Comparison of ENCODE assay signal across 8 cellular contexts in the genomic region with DNA sequence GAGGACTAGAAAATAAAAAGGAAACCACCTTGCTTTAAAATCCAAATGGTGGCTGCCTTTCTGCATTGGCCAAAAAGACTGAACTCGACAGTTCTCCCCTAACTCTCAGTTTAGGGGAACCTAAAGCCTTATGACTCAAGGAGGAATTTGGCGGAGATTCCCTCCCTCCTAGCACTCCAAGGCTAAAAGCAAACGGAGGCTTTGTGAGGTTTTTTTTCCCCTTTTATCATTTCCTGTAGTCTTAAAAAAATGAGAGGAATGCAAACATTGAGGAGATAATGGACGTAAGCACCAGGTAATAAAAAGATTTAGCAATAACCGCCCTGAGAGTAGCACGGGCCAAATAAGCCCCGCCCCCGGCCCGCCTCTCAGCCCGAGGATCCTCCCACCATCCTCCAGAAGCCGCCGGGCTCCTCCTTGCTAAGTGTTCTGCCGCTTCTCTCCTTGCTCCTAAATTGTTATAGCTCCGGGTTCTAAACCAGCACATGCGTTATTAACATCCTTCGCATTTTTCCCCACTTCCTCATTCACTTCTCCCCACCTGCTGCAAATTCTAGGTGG. TPM values are rescaled to one million over a fixed set of nuclear protein-coding genes. Genes with fewer than 3 reads are reported as not detected.
DNase-seq lines count a peak whose midpoint lies in the region; ATAC-seq and TF ChIP-seq lines count a peak whose summit lies in the region.

No MANE protein-coding gene starts in this region.

- intact Hi-C loops in activated naive CD4-positive, alpha-beta T cell treated with anti-CD3 and anti-CD28 coated beads for 36 hours (cut with micrococcal nuclease), result loop anchor here (2.0 kb wide), 1 partner anchor 73 kb away; the partner anchor contains the start of gene KATNB1
- intact Hi-C loops in head of caudate nucleus (cut with DNase I) (no loop called here), posterior cingulate gyrus (cut with DNase I) (no loop called here)

- H3K27me3 ChIP-seq in BJ (ENCODE audit: control insufficient read depth, insufficient read depth, low read length), result no peaks in the 10 kb centered on the region

- peaks cover 40% of the 10 kb centered on the region for H3K27me3 Mint-ChIP-seq in activated naive CD4-positive, alpha-beta T cell treated with anti-CD3 and anti-CD28 coated beads for 36 hours (ENCODE audit: low read depth)

- H3K36me3 Mint-ChIP-seq in activated naive CD4-positive, alpha-beta T cell treated with anti-CD3 and anti-CD28 coated beads for 36 hours (ENCODE audit: low read depth), result no peaks in the 10 kb centered on the region

- no peaks in the 10 kb centered on the region for H3K36me3 ChIP-seq in BJ (ENCODE audit: control insufficient read depth, insufficient read depth, low read length)

- H3K27ac Mint-ChIP-seq in activated naive CD4-positive, alpha-beta T cell treated with anti-CD3 and anti-CD28 coated beads for 36 hours, result no peak overlapping the region

- no peak for ATAC-seq in HG02840 (IDR thresholded peaks at IDR 0.05; ENCODE audit: low FRiP score, unreplicated experiment)

- H3K4me3 ChIP-seq in BJ (ENCODE audit: low read depth, low read length), result no peak overlapping the region

- DNase-seq in BJ (ENCODE audit: low read depth), result peak; percentile 96
- DNase-seq in HEK293T (ENCODE audit: extremely low spot score), result peak; percentile 84
- DNase-seq in RWPE1 (ENCODE audit: low spot score), result peak; percentile 94
- peak; percentile 74 for DNase-seq in activated naive CD4-positive, alpha-beta T cell treated with anti-CD3 and anti-CD28 coated beads for 36 hours
- DNase-seq in head of caudate nucleus, result peak; percentile 52 to 89 (median 75)
- DNase-seq in posterior cingulate gyrus, result peak; percentile 46 to 92 (median 66)
- DNase-seq in ureter (ENCODE audit: low spot score), result peak; percentile 87

- TF ChIP-seq CTCF in BJ (IDR thresholded peaks at IDR 0.05; ENCODE audit: insufficient read depth, low read depth, low read length) (no peak), RWPE1 (conservative IDR thresholded peaks at IDR 0.05; ENCODE audit: low read depth) (no peak)

- no peak overlapping the region for H3K4me3 Mint-ChIP-seq in activated naive CD4-positive, alpha-beta T cell treated with anti-CD3 and anti-CD28 coated beads for 36 hours

- no peaks in the 10 kb centered on the region for H3K9me3 Mint-ChIP-seq in activated naive CD4-positive, alpha-beta T cell treated with anti-CD3 and anti-CD28 coated beads for 36 hours

- POLR2A ChIA-PET in BJ (lab: Charles Lee), result interaction anchor here (0.6 to 0.7 kb wide), 2 partner anchors 30 to 72 kb away, joined by 4 to 12 read pairs; no protein-coding TSS in a partner anchor
- POLR2A ChIA-PET in HEK293T (lab: Yijun Ruan, JAX), result no interaction called here
- POLR2A ChIA-PET in RWPE1 (lab: Yijun Ruan, JAX; ENCODE audit: low non-redundant PET), result no interaction called here

- peak overlapping the region; percentile 97 for H3K27ac ChIP-seq in RWPE1

- CTCF ChIA-PET in BJ (lab: Yijun Ruan, JAX), result interaction anchor here (0.7 to 1.9 kb wide), 4 partner anchors 42 to 56 kb away, joined by 3 to 6 read pairs (median 3); no protein-coding TSS in a partner anchor
- CTCF ChIA-PET in HEK293T (lab: Yijun Ruan, JAX), result no interaction called here
- CTCF ChIA-PET in RWPE1 (lab: Yijun Ruan, JAX), result interaction anchor here (0.6 to 0.7 kb wide), 2 partner anchors 64 to 294 kb away, joined by 3 to 5 read pairs; no protein-coding TSS in a partner anchor
- CTCF ChIA-PET in activated naive CD4-positive, alpha-beta T cell treated with anti-CD3 and anti-CD28 coated beads for 36 hours (lab: Charles Lee), result interaction anchor here (0.7 kb wide), 1 partner anchor 137 kb away, joined by 6 read pairs; no protein-coding TSS in a partner anchor

- H3K4me1 Mint-ChIP-seq in activated naive CD4-positive, alpha-beta T cell treated with anti-CD3 and anti-CD28 coated beads for 36 hours (ENCODE audit: low read depth), result peaks cover 21% of the 10 kb centered on the region

TF ChIP-seq in HEK293T, 16 proteins besides CTCF, POLR2A, EP300 and RAD21:
- TF ChIP-seq CTBP1 (IDR thresholded peaks at IDR 0.05; ENCODE audit: borderline replicate concordance) (no peak), ZNF384 (IDR thresholded peaks at IDR 0.05) (peak; percentile 50; the same call in 1 of the 2 replicates), ELF4 (IDR thresholded peaks at IDR 0.05) (no peak), FOXK2 (IDR thresholded peaks at IDR 0.05) (no peak)
TF ChIP-seq in HEK293T: peak in this region for 1.

RNA-seq across cellular contexts. Expression of gene KIFC3, which starts 5.8 kb away (rescaled TPM):
- polyA plus RNA-seq in BJ (2011; rRNA removed), result 35.3 and 60.5 TPM in 2 replicates
- polyA minus RNA-seq in BJ (2011; rRNA and poly(A)+ RNA removed), result 48.8 and 71.7 TPM in 2 replicates
- under 1 TPM in 1 of 2 experiments, not detected in 1; 0.12 TPM for total RNA-seq in activated naive CD4-positive, alpha-beta T cell treated with anti-CD3 and anti-CD28 coated beads for 36 hours
- total RNA-seq in ureter, result 117 TPM

Comparison
In these comparisons a context has a peak if more than half of its experiments do, and no peak if none do; other contexts are left out.
1. RNA of gene KIFC3, which starts 5.8 kb away (total RNA-seq): 117 TPM in ureter (single experiment); 0.12 TPM in activated naive CD4-positive, alpha-beta T cell treated with anti-CD3 and anti-CD28 coated beads for 36 hours; every median in the first group is over 100 times any median in the second.
2. Peak in every context shown above with its lines, with median percentiles within 50 percentile points of each other: DNase-seq.